In the genomic region with DNA sequence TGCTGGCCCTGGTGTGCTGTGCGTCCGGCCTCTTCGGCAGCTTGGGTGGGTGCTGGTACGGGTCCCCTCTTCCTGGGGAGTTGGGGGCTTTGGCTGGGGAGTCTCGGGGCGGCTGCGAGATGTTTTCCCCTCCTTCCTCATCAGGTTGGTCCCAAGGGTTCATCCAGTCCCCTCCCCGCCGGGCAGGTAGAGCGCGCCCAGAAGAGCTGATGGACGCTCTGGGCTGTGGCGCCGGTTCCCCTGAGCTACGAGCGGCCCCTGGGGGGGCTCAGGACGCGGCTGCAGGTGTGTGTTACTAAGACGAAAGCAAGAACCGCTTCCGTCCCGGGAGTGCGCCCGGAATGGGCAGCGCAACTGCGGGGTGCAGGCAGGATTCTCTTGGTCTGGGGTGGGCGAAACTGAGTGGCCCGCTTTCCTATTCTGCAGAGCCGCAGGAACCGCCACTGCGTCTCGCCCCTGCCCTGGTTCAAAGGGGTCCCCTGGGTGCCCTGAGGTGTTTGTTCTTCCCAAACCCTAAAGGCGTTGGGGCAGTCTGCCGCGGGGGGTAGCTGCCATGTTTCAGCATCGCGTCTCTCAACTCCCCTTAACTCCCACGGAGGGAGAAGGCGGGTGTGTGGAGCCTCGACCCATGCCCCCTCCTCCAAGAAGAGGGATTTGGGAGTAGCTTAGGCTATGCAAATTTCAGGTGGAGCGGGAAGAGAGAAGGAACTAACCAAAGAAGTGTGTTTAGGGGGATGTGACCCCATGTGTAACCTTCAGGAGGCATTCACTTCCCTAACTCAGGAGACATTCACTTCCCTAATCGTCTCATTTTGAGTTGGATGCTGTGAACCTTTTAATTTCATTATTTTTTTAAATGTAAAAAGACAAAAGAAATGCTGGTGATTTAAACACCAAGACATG, we compare ENCODE assay signal across 10 cellular contexts. TPM values are rescaled to one million over a fixed set of nuclear protein-coding genes. Genes with fewer than 3 reads are reported as not detected.
A peak's percentile ranks its signal among the peaks of the same experiment; 100 is the strongest.
DNase-seq lines count a peak whose midpoint lies in the region; ATAC-seq and TF ChIP-seq lines count a peak whose summit lies in the region.
"Had no signal": no experiment of that assay in that cellular context is flagged by ENCODE, and none has a peak within 500 bp of the region (broad histone marks: within the 10 kb centered on the region; RNA-seq: fewer than 3 reads in every experiment).

No MANE protein-coding gene starts in this region.

- H3K36me3 Mint-ChIP-seq in chondrocyte (ENCODE audit: low read depth) (no peaks in the 10 kb centered on the region), nephron (ENCODE audit: low read depth) (no peaks in the 10 kb centered on the region)

- peaks cover 70% of the 10 kb centered on the region for H3K27me3 Mint-ChIP-seq in chondrocyte (ENCODE audit: low read depth)
- peaks cover 93% of the 10 kb centered on the region for H3K27me3 Mint-ChIP-seq in nephron (ENCODE audit: low read depth)

- H3K27ac Mint-ChIP-seq in chondrocyte (ENCODE audit: unreplicated experiment): no peak overlapping the region
- no peak overlapping the region for H3K27ac Mint-ChIP-seq in nephron

- peaks cover 97% of the 10 kb centered on the region for H3K27me3 ChIP-seq in left ventricle myocardium inferior (ENCODE audit: low read depth)
- H3K27me3 ChIP-seq in vagina: no peaks in the 10 kb centered on the region

- H3K36me3 ChIP-seq in left ventricle myocardium inferior: no peaks in the 10 kb centered on the region
- no peaks in the 10 kb centered on the region for H3K36me3 ChIP-seq in vagina

- TF ChIP-seq CTCF in left ventricle myocardium inferior (IDR thresholded peaks at IDR 0.05; ENCODE audit: borderline replicate concordance) (no peak), chondrocyte (IDR thresholded peaks at IDR 0.05) (no peak), nephron (IDR thresholded peaks at IDR 0.05; ENCODE audit: unreplicated experiment in 3 of 3) (no peak), vagina (IDR thresholded peaks at IDR 0.05) (no peak)

- DNase-seq in left ventricle myocardium inferior: no peak
- no peak for DNase-seq in Right ventricle myocardium superior
- DNase-seq in chondrocyte (ENCODE audit: low spot score): no peak
- DNase-seq in vagina (ENCODE audit: extremely low spot score in 2 of 2): no peak
- DNase-seq in effector CD8-positive, alpha-beta T cell (lab: John Stamatoyannopoulos, UW): no peak
- DNase-seq: SW 1271 had no signal

- H3K9me3 ChIP-seq in left ventricle myocardium inferior (replicated peaks): no peaks in the 10 kb centered on the region
- H3K9me3 ChIP-seq in vagina: no peaks in the 10 kb centered on the region

- intact Hi-C loops in left ventricle myocardium inferior (cut with micrococcal nuclease) (no loop called here), Right ventricle myocardium superior (cut with DNase I) (no loop called here), vagina (cut with DNase I) (no loop called here)

- H3K4me3 ChIP-seq in left ventricle myocardium inferior (peak overlapping the region; percentile 62), vagina (peak overlapping the region; percentile 31 to 50)

- TF ChIP-seq POLR2A in vagina (IDR thresholded peaks at IDR 0.05): no peak

- H3K4me1 ChIP-seq in left ventricle myocardium inferior: peaks cover 18% of the 10 kb centered on the region
- peaks cover 16% of the 10 kb centered on the region for H3K4me1 ChIP-seq in vagina

- ATAC-seq in Right ventricle myocardium superior (ENCODE audit: poor library complexity) (no peak), GM18861 (IDR thresholded peaks at IDR 0.05; ENCODE audit: unreplicated experiment) (no peak), GM21390 (IDR thresholded peaks at IDR 0.05; ENCODE audit: unreplicated experiment) (no peak)

- H3K9me3 Mint-ChIP-seq in chondrocyte (ENCODE audit: low read depth): no peaks in the 10 kb centered on the region
- H3K9me3 Mint-ChIP-seq in nephron: no peaks in the 10 kb centered on the region

- peak overlapping the region; percentile 44 for H3K4me3 Mint-ChIP-seq in chondrocyte (ENCODE audit: unreplicated experiment)
- peak overlapping the region in 2 of 3 experiments; percentile 23 to 61 for H3K4me3 Mint-ChIP-seq in nephron

- peaks cover 13% of the 10 kb centered on the region for H3K4me1 Mint-ChIP-seq in chondrocyte (ENCODE audit: low read depth)
- peaks cover 8% of the 10 kb centered on the region for H3K4me1 Mint-ChIP-seq in nephron

- H3K27ac ChIP-seq in left ventricle myocardium inferior (replicated peaks) (no peak overlapping the region), vagina (no peak overlapping the region)

RNA-seq across cellular contexts. Expression of a gene that starts 1.2 kb away (rescaled TPM):
- total RNA-seq in left ventricle myocardium inferior (0.36 TPM), Right ventricle myocardium superior (0.27 TPM), chondrocyte (0.29 to 0.77 TPM (median 0.37 TPM) in 3 replicates), vagina (1.5 TPM)
- total RNA-seq: bronchial epithelial cell had no signal
